Comparison of ENCODE assay signal across 13 cellular contexts in genomic region chr1:1295154-1295923, GRCh38.
"Had no signal": no experiment of that assay in that cellular context is flagged by ENCODE, and none has a peak within 500 bp of the region (broad histone marks: within the 10 kb centered on the region; RNA-seq: fewer than 3 reads in every experiment).

No MANE protein-coding gene starts in this region.

- ATAC-seq: foreskin keratinocyte, heart left ventricle had no signal

- DNase-seq: activated B cell treated with CpG ODN at 0.5 μM for 24 hours; activated CD4-positive, alpha-beta T cell treated with anti-CD3 and anti-CD28 coated beads, Interleukin-2, amount 10 ng/mL, durations not matched to agents 7 days and 5 days; activated effector memory CD4-positive, alpha-beta T cell treated with Interleukin-2 at 50 U/mL for 16 hours; activated T-cell treated with anti-CD3 and anti-CD28 coated beads, Interleukin-2, amount 50 U/mL, for 1 hour; dorsolateral prefrontal cortex; esophagus squamous epithelium; foreskin keratinocyte; left ventricle myocardium inferior; mesenchymal stem cell; nephron progenitor cell; stimulated activated CD4-positive, alpha-beta T cell treated with anti-CD3 and anti-CD28 coated beads, Interleukin-4, amount 100 ng/mL, for 1 hour; tibial artery had no signal
